Comparison of ENCODE assay signal across 10 cellular contexts in the genomic region with DNA sequence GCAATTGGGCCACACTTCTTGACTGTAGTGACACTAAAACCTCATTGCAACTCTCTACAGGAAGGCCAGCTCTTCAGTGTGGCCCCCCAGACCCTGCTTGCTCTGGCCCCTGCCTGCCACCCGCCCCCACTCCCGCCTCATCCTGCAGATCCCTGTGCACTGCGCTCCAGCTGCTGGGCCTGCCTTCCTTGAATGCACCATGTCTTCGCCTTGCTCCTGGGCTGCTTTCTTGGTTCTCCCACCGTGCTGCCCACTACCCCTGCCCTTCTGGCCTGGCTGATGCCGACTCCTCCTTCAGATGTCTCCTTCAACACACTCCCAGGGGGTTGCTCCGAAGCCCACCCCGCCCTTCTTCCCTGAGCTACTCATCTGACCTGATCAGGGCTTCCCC.
A peak's percentile ranks its signal among the peaks of the same experiment; 100 is the strongest.
DNase-seq lines count a peak whose midpoint lies in the region; ATAC-seq and TF ChIP-seq lines count a peak whose summit lies in the region.
"Had no signal": no experiment of that assay in that cellular context is flagged by ENCODE, and none has a peak within 500 bp of the region (broad histone marks: within the 10 kb centered on the region; RNA-seq: fewer than 3 reads in every experiment).

No MANE protein-coding gene starts in this region.

- H3K27ac ChIP-seq in AG04450 (ENCODE audit: low read depth, low read length) (peak overlapping the region; percentile 99), Peyer's patch (peak overlapping the region; percentile 72 to 77 (median 74)), gastrocnemius medialis (peak overlapping the region; percentile 56 to 75 (median 64))

- no peak for TF ChIP-seq CTCF in AG04450 (IDR thresholded peaks at IDR 0.05; ENCODE audit: low read depth, low read length)
- TF ChIP-seq CTCF in Peyer's patch (IDR thresholded peaks at IDR 0.05) = no peak
- TF ChIP-seq CTCF in fibroblast of pulmonary artery (IDR thresholded peaks at IDR 0.05; ENCODE audit: low read length, missing control alignments) = no peak
- no peak for TF ChIP-seq CTCF in gastrocnemius medialis (IDR thresholded peaks at IDR 0.05 in 4 of 5, conservative IDR thresholded peaks at IDR 0.05 in 1 of 5)

- H3K4me1 ChIP-seq in Peyer's patch (peaks cover 0 to 26% (median 11%) of the 10 kb centered on the region in 4 donors), gastrocnemius medialis (peaks cover 14 to 15% of the 10 kb centered on the region in 2 donors)

- intact Hi-C loops in gastrocnemius medialis (cut with DNase I; ENCODE audit: low total_unique reads) = no loop called here
- intact Hi-C loops in sciatic nerve (cut with DNase I) = no loop called here

- no peak for ATAC-seq in gastrocnemius medialis
- no peak for ATAC-seq in sciatic nerve

- H3K9me3 ChIP-seq in AG04450 (ENCODE audit: control insufficient read depth, insufficient read depth, low read length) (no peaks in the 10 kb centered on the region), Peyer's patch (no peaks in the 10 kb centered on the region), gastrocnemius medialis (no peaks in the 10 kb centered on the region)

- peaks cover 0 to 6% (median 0%) of the 10 kb centered on the region in 3 donors for H3K36me3 ChIP-seq in Peyer's patch
- no peaks in the 10 kb centered on the region for H3K36me3 ChIP-seq in gastrocnemius medialis

- POLR2A ChIA-PET in AG04450 (lab: Yijun Ruan, JAX) = interaction anchor here (0.6 to 2.5 kb wide), 5 partner anchors 14 to 1422 kb away, joined by 3 to 14 read pairs (median 5); no protein-coding TSS in a partner anchor

- H3K4me3 ChIP-seq in AG04450 (ENCODE audit: low read depth, low read length) = no peak overlapping the region
- no peak overlapping the region for H3K4me3 ChIP-seq in Peyer's patch
- peak overlapping the region; percentile 6 for H3K4me3 ChIP-seq in fibroblast of pulmonary artery (replicated peaks; ENCODE audit: low read depth, low read length)
- H3K4me3 ChIP-seq in gastrocnemius medialis = peak overlapping the region in 1 of 4 donors; percentile 49

- no peak for TF ChIP-seq POLR2A in Peyer's patch (IDR thresholded peaks at IDR 0.05)
- no peak for TF ChIP-seq POLR2A in gastrocnemius medialis (IDR thresholded peaks at IDR 0.05)

- DNase-seq in AG04450 (ENCODE audit: low read depth, low spot score) (no peak), Peyer's patch (no peak), fibroblast of pulmonary artery (ENCODE audit: low read depth) (no peak), gastrocnemius medialis (no peak), NCI-H1694 (lab: John Stamatoyannopoulos, UW) (no peak), sciatic nerve (ENCODE audit: low spot score) (no peak), NCI-H526 treated with DMSO at 0.1 percent for 48 hours (lab: John Stamatoyannopoulos, UW) (no peak), EL (no peak)
- DNase-seq: activated gamma-delta T cell; effector CD8-positive, alpha-beta T cell had no signal

- CTCF ChIA-PET in AG04450 (lab: Charles Lee) = interaction anchor here (0.7 to 2.6 kb wide), 2 partner anchors 16 to 103 kb away, joined by 3 to 14 read pairs; no protein-coding TSS in a partner anchor

- H3K27me3 ChIP-seq in AG04450 (ENCODE audit: control insufficient read depth, insufficient read depth, low read length) (no peaks in the 10 kb centered on the region), Peyer's patch (no peaks in the 10 kb centered on the region), gastrocnemius medialis (no peaks in the 10 kb centered on the region)

- in situ Hi-C loops in gastrocnemius medialis (cut with MboI; ENCODE audit: low sequenced_read_pairs in 4 of 4) = no loop called here
